Comparison of ENCODE assay signal across 8 cellular contexts in the genomic region with DNA sequence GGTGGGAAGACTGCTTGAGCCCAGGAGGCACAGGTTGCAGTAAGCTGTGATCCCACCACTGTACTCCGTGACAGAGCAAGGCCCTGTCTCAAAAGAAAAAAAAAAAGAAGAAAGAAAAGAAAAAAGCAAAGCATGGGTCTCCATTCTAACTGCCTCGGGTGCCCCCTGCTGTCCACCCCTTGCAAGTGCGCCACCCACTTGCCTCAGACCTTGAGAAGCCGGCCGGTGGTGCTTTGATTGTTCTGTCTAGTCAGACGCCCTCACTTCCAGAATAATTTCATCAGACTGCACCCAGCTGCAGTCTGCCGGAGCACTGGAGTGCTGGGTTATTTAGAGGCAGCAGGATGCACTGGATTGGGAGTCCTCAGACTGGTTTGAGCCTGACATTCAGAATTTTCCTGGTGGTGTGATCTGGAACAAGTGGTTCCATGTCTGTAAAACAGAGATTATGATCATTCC. TPM values are rescaled to one million over a fixed set of nuclear protein-coding genes. Genes with fewer than 3 reads are reported as not detected.
A peak's percentile ranks its signal among the peaks of the same experiment; 100 is the strongest.
DNase-seq lines count a peak whose midpoint lies in the region; ATAC-seq and TF ChIP-seq lines count a peak whose summit lies in the region.

No MANE protein-coding gene starts in this region.

- H3K4me1 Mint-ChIP-seq in activated CD4-positive, alpha-beta memory T cell treated with anti-CD3 and anti-CD28 coated beads for 36 hours (ENCODE audit: low read depth) = peaks cover 2% of the 10 kb centered on the region
- H3K4me1 Mint-ChIP-seq in memory B cell = peaks cover 14% of the 10 kb centered on the region

- intact Hi-C loops in activated CD4-positive, alpha-beta memory T cell treated with anti-CD3 and anti-CD28 coated beads for 36 hours (cut with micrococcal nuclease) = loop anchor here (1.0 to 5.0 kb wide), 3 partner anchors 57 to 270 kb away; no protein-coding TSS in a partner anchor
- intact Hi-C loops in dorsolateral prefrontal cortex (cut with DNase I) = loop anchor here (5.0 to 10.0 kb wide), 3 partner anchors 60 to 270 kb away; no protein-coding TSS in a partner anchor

- H3K36me3 Mint-ChIP-seq in activated CD4-positive, alpha-beta memory T cell treated with anti-CD3 and anti-CD28 coated beads for 36 hours = no peaks in the 10 kb centered on the region
- peaks cover 13% of the 10 kb centered on the region for H3K36me3 Mint-ChIP-seq in memory B cell

- ATAC-seq in memory B cell (ENCODE audit: low read depth) = peak; percentile 89
- no peak for ATAC-seq in GM21825 (IDR thresholded peaks at IDR 0.05; ENCODE audit: unreplicated experiment)

- H3K27me3 Mint-ChIP-seq in activated CD4-positive, alpha-beta memory T cell treated with anti-CD3 and anti-CD28 coated beads for 36 hours = peaks cover 3% of the 10 kb centered on the region
- no peaks in the 10 kb centered on the region for H3K27me3 Mint-ChIP-seq in memory B cell

- H3K27me3 ChIP-seq in dorsolateral prefrontal cortex = no peaks in the 10 kb centered on the region

- peak; percentile 72 for DNase-seq in COLO829 (ENCODE audit: low spot score)
- peak; percentile 80 for DNase-seq in HK-2 (ENCODE audit: unreplicated experiment)
- DNase-seq in NCI-H774 (lab: John Stamatoyannopoulos, UW) = peak; percentile 56
- DNase-seq in activated CD4-positive, alpha-beta memory T cell treated with anti-CD3 and anti-CD28 coated beads for 36 hours = peak; percentile 86
- peak; percentile 71 to 91 (median 80) for DNase-seq in dorsolateral prefrontal cortex
- peak; percentile 75 to 80 for DNase-seq in memory B cell (ENCODE audit: low spot score in 2 of 2)
- DNase-seq in stimulated activated CD8-positive, alpha-beta memory T cell treated with anti-CD3 and anti-CD28 coated beads, Interleukin-15, amount 100 ng/mL, for 4 hours (ENCODE audit: low read depth in 2 of 2) = peak; percentile 47 to 56

- H3K27ac ChIP-seq in dorsolateral prefrontal cortex = no peak overlapping the region

- H3K9me3 Mint-ChIP-seq in activated CD4-positive, alpha-beta memory T cell treated with anti-CD3 and anti-CD28 coated beads for 36 hours = no peaks in the 10 kb centered on the region
- H3K9me3 Mint-ChIP-seq in memory B cell = no peaks in the 10 kb centered on the region

- H3K4me3 Mint-ChIP-seq in activated CD4-positive, alpha-beta memory T cell treated with anti-CD3 and anti-CD28 coated beads for 36 hours = no peak overlapping the region
- no peak overlapping the region for H3K4me3 Mint-ChIP-seq in memory B cell

- H3K4me3 ChIP-seq in dorsolateral prefrontal cortex = peak overlapping the region in 1 of 59 donors; percentile 10

- CTCF ChIA-PET in activated CD4-positive, alpha-beta memory T cell treated with anti-CD3 and anti-CD28 coated beads for 36 hours (lab: Charles Lee) = interaction anchor here (0.7 to 4.3 kb wide), 21 partner anchors 10 to 349 kb away, joined by 3 to 46 read pairs (median 4); partner anchors contain the start of genes PDRG1 and TM9SF4

- POLR2A ChIA-PET in activated CD4-positive, alpha-beta memory T cell treated with anti-CD3 and anti-CD28 coated beads for 36 hours (lab: Charles Lee) = interaction anchor here (0.6 kb wide), 1 partner anchor 73 kb away, joined by 3 read pairs; no protein-coding TSS in a partner anchor

- no peak overlapping the region for H3K27ac Mint-ChIP-seq in activated CD4-positive, alpha-beta memory T cell treated with anti-CD3 and anti-CD28 coated beads for 36 hours
- H3K27ac Mint-ChIP-seq in memory B cell = no peak overlapping the region

- TF ChIP-seq CTCF in dorsolateral prefrontal cortex (IDR thresholded peaks at IDR 0.05 in 54 of 56, conservative IDR thresholded peaks at IDR 0.05 in 2 of 56; ENCODE audit: low read depth in 1 of 56, partially characterized antibody in 56 of 56) = peak; percentile 74 to 97 (median 90)

RNA-seq across cellular contexts. Expression of gene TM9SF4, which starts 17.6 kb away (rescaled TPM):
- total RNA-seq in activated CD4-positive, alpha-beta memory T cell treated with anti-CD3 and anti-CD28 coated beads for 36 hours = 10 to 100 TPM; 35.8 to 37.3 TPM
- 10 to 100 TPM; 45.6 to 73.7 (median 60.7) TPM for total RNA-seq in dorsolateral prefrontal cortex

RNA-seq across cellular contexts. Expression of gene HCK, which starts 39.9 kb away (rescaled TPM):
- not detected for total RNA-seq in activated CD4-positive, alpha-beta memory T cell treated with anti-CD3 and anti-CD28 coated beads for 36 hours
- total RNA-seq in dorsolateral prefrontal cortex = 10 to 100 TPM in 19 of 120 experiments, 1 to 10 TPM in 101; 1.3 to 30.6 (median 5.7) TPM
